Comparison of ENCODE assay signal across 11 cellular contexts in the genomic region with DNA sequence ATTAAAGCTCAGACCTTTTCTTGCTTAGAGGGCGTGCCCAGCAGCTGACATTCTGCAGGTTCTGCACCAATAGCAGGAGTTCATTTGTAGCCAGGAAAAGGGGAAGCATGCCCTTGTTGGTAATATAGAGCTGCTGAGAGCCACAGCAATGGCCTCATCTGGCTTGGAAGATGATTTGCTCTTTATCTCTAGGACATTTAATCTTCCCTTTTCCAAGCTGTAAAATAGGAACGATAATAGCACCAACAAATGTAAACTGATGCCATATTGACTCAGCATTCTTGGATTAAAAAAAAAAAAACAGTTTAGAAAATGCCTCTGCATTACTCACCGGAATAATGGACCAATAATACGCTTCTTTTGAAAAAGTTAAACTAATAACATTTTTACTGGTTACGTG.
DNase-seq lines count a peak whose midpoint lies in the region; ATAC-seq, FAIRE-seq and TF ChIP-seq lines count a peak whose summit lies in the region.
"Had no signal": no experiment of that assay in that cellular context is flagged by ENCODE, and none has a peak within 500 bp of the region (broad histone marks: within the 10 kb centered on the region; RNA-seq: fewer than 3 reads in every experiment).

No MANE protein-coding gene starts in this region.

- DNase-seq in CD1c-positive myeloid dendritic cell (ENCODE audit: extremely low spot score): peak; percentile 39
- DNase-seq in HTR-8/SVneo (ENCODE audit: insufficient read length, low spot score): no peak
- peak; percentile 5 for DNase-seq in RKO (ENCODE audit: low spot score)
- peak; percentile 93 for DNase-seq in fibroblast of villous mesenchyme (ENCODE audit: low read depth)
- DNase-seq in activated gamma-delta T cell treated with Interleukin-2 at 50 U/mL for 16 hours: no peak
- DNase-seq in head of caudate nucleus: no peak
- DNase-seq in globus pallidus (ENCODE audit: low spot score): no peak
- no peak for DNase-seq in naive thymus-derived CD8-positive, alpha-beta T cell
- DNase-seq: NCI-H526 treated with DMSO at 0.1 percent for 48 hours; stimulated activated CD4-positive, alpha-beta T cell treated with anti-CD3 and anti-CD28 coated beads, Interleukin-4, amount 100 ng/mL, for 24 hours had no signal

- ATAC-seq in naive thymus-derived CD8-positive, alpha-beta T cell: no peak

- H3K27ac Mint-ChIP-seq in naive thymus-derived CD8-positive, alpha-beta T cell: no peak overlapping the region

- POLR2A ChIA-PET in naive thymus-derived CD8-positive, alpha-beta T cell (lab: Charles Lee): no interaction called here

- no peak for TF ChIP-seq CTCF in fibroblast of villous mesenchyme (IDR thresholded peaks at IDR 0.05; ENCODE audit: insufficient read depth, low read depth, low read length)

- H3K36me3 Mint-ChIP-seq in naive thymus-derived CD8-positive, alpha-beta T cell: no peaks in the 10 kb centered on the region

- intact Hi-C loops in head of caudate nucleus (cut with DNase I): no loop called here

- peak; percentile 58 for FAIRE-seq in HTR-8/SVneo (lab: Jason Lieb, UNC)

- peaks cover 0 to 2% (median 0%) of the 10 kb centered on the region in 5 donors for H3K27me3 Mint-ChIP-seq in naive thymus-derived CD8-positive, alpha-beta T cell

- peaks cover 0 to 1% (median 0%) of the 10 kb centered on the region in 4 donors for H3K4me1 Mint-ChIP-seq in naive thymus-derived CD8-positive, alpha-beta T cell

- H3K4me3 Mint-ChIP-seq in naive thymus-derived CD8-positive, alpha-beta T cell: no peak overlapping the region

- H3K4me3 ChIP-seq in fibroblast of villous mesenchyme (ENCODE audit: low read depth, low read length): no peak overlapping the region
- H3K4me3 ChIP-seq: BLaER1 had no signal

- H3K9me3 Mint-ChIP-seq in naive thymus-derived CD8-positive, alpha-beta T cell: no peaks in the 10 kb centered on the region

Comparison
In these comparisons a context has a peak if more than half of its experiments do, and no peak if none do; other contexts are left out.
1. DNase-seq: peak in CD1c-positive myeloid dendritic cell (single experiment), RKO (single experiment) and fibroblast of villous mesenchyme (single experiment); none in HTR-8/SVneo (single experiment), activated gamma-delta T cell treated with Interleukin-2 at 50 U/mL for 16 hours (single experiment), head of caudate nucleus (0 of 42), globus pallidus (single experiment) and naive thymus-derived CD8-positive, alpha-beta T cell (0 of 10).